33 cellular contexts compared by ENCODE assay signal in genomic region chr11:43270468-43270867, GRCh38.
"Had no signal": no experiment of that assay in that cellular context is flagged by ENCODE, and none has a peak within 500 bp of the region (broad histone marks: within the 10 kb centered on the region; RNA-seq: fewer than 3 reads in every experiment).

No MANE protein-coding gene starts in this region.

- H3K36me3 ChIP-seq: adrenal gland, esophagus muscularis mucosa, gastrocnemius medialis, heart right ventricle had no signal

- H3K4me3 ChIP-seq: adrenal gland, body of pancreas, esophagus muscularis mucosa, gastrocnemius medialis, heart right ventricle had no signal

- H3K9me3 ChIP-seq: adrenal gland, body of pancreas, esophagus muscularis mucosa, gastrocnemius medialis had no signal

- H3K4me1 ChIP-seq: foreskin keratinocyte had no signal

- H3K36me3 Mint-ChIP-seq: activated CD4-positive, alpha-beta memory T cell treated with anti-CD3 and anti-CD28 coated beads for 36 hours; activated CD8-positive, alpha-beta memory T cell treated with anti-CD3 and anti-CD28 coated beads, Interleukin-2, amount 10 ng/mL, durations not matched to agents 7 days and 5 days; activated naive CD4-positive, alpha-beta T cell treated with anti-CD3 and anti-CD28 coated beads, Interleukin-2, amount 50 U/mL, for 24 hours; activated naive CD8-positive, alpha-beta T cell treated with anti-CD3 and anti-CD28 coated beads for 36 hours had no signal

- H3K27me3 ChIP-seq: adrenal gland, body of pancreas, foreskin keratinocyte, gastrocnemius medialis, heart right ventricle had no signal

- H3K27ac ChIP-seq: adrenal gland, body of pancreas, esophagus muscularis mucosa, foreskin keratinocyte, gastrocnemius medialis had no signal

- DNase-seq: activated CD4-positive, alpha-beta memory T cell treated with anti-CD3 and anti-CD28 coated beads for 36 hours; activated CD4-positive, alpha-beta T cell treated with anti-CD3 and anti-CD28 coated beads for 36 hours; activated CD4-positive, alpha-beta T cell treated with anti-CD3 and anti-CD28 coated beads, Interleukin-2, amount 10 ng/mL, durations not matched to agents 24 days and 14 days; activated CD4-positive, CD25-positive, alpha-beta regulatory T cell; activated CD4-positive, CD25-positive, alpha-beta regulatory T cell treated with anti-CD3 and anti-CD28 coated beads, Interleukin-2, amount 50 U/mL, for 72 hours; activated CD8-positive, alpha-beta memory T cell treated with anti-CD3 and anti-CD28 coated beads, Interleukin-2, amount 10 ng/mL, durations not matched to agents 7 days and 5 days; activated CD8-positive, alpha-beta memory T cell treated with anti-CD3 and anti-CD28 coated beads, Interleukin-2, amount 50 U/mL, for 4 hours; activated CD8-positive, alpha-beta T cell treated with anti-CD3 and anti-CD28 coated beads, Interleukin-2, amount 10 ng/mL, durations not matched to agents 7 days and 5 days; activated effector memory CD4-positive, alpha-beta T cell treated with anti-CD3 and anti-CD28 coated beads, Interleukin-2, amount 50 U/mL, for 16 hours; activated naive CD4-positive, alpha-beta T cell treated with anti-CD3 and anti-CD28 coated beads for 36 hours; activated naive CD8-positive, alpha-beta T cell treated with anti-CD3 and anti-CD28 coated beads for 36 hours; activated naive CD8-positive, alpha-beta T cell treated with anti-CD3 and anti-CD28 coated beads, Interleukin-2, amount 50 U/mL, for 24 hours; activated T-cell treated with anti-CD3 and anti-CD28 coated beads, Interleukin-2, amount 50 U/mL, for 1 hour; activated T-cell treated with anti-CD3 and anti-CD28 coated beads, Interleukin-2, amount 50 U/mL, for 48 hours; adrenal gland; amygdala; aorta; body of pancreas; caudate nucleus; cortex of kidney; dermis blood vessel endothelial cell; effector CD4-positive, alpha-beta T cell; effector memory CD8-positive, alpha-beta T cell; erythroblast; foreskin keratinocyte; gastrocnemius medialis; heart right ventricle; T-helper 2 cell had no signal

- H3K4me1 Mint-ChIP-seq: activated CD4-positive, alpha-beta T cell treated with anti-CD3 and anti-CD28 coated beads for 36 hours; activated naive CD4-positive, alpha-beta T cell treated with anti-CD3 and anti-CD28 coated beads, Interleukin-2, amount 50 U/mL, for 24 hours; activated naive CD8-positive, alpha-beta T cell treated with anti-CD3 and anti-CD28 coated beads for 36 hours; activated naive CD8-positive, alpha-beta T cell treated with anti-CD3 and anti-CD28 coated beads, Interleukin-2, amount 50 U/mL, for 24 hours had no signal

- ATAC-seq: activated CD4-positive, alpha-beta T cell treated with anti-CD3 and anti-CD28 coated beads for 36 hours; activated CD8-positive, alpha-beta memory T cell treated with anti-CD3 and anti-CD28 coated beads, Interleukin-2, amount 10 ng/mL, durations not matched to agents 7 days and 5 days; activated CD8-positive, alpha-beta T cell treated with anti-CD3 and anti-CD28 coated beads, Interleukin-2, amount 10 ng/mL, durations not matched to agents 7 days and 5 days; activated naive CD8-positive, alpha-beta T cell treated with anti-CD3 and anti-CD28 coated beads, Interleukin-2, amount 50 U/mL, for 24 hours; body of pancreas; effector memory CD8-positive, alpha-beta T cell; foreskin keratinocyte; gastrocnemius medialis; heart right ventricle had no signal

- H3K9me3 Mint-ChIP-seq: activated CD4-positive, alpha-beta T cell treated with anti-CD3 and anti-CD28 coated beads, Interleukin-2, amount 10 ng/mL, durations not matched to agents 24 days and 14 days; activated naive CD4-positive, alpha-beta T cell treated with anti-CD3 and anti-CD28 coated beads, Interleukin-2, amount 50 U/mL, for 24 hours; activated naive CD8-positive, alpha-beta T cell treated with anti-CD3 and anti-CD28 coated beads, Interleukin-2, amount 50 U/mL, for 24 hours; activated T-helper 1 cell treated with anti-CD3 and anti-CD28 coated beads, Interleukin-12 subunit alpha, Interleukin-12 subunit beta, Interleukin-2, Interleukin-4 antibody, amounts not matched to agents 30 ng/mL and 10 ng/mL and 1 ng/mL, durations not matched to agents 14 hours and 24 hours and 36 hours; activated T-helper 2 cell treated with anti-CD3 and anti-CD28 coated beads, Interferon-gamma antibody, Interleukin-2, Interleukin-4, amounts not matched to agents 10 μg/mL and 5 μg/mL and 100 μg/mL, durations not matched to agents 14 hours and 24 hours and 36 hours had no signal

- H3K27me3 Mint-ChIP-seq: activated CD4-positive, alpha-beta T cell treated with anti-CD3 and anti-CD28 coated beads, Interleukin-2, amount 10 ng/mL, durations not matched to agents 24 days and 14 days; activated CD8-positive, alpha-beta memory T cell treated with anti-CD3 and anti-CD28 coated beads, Interleukin-2, amount 10 ng/mL, durations not matched to agents 7 days and 5 days had no signal

- FAIRE-seq: colon had no signal

- H3K27ac Mint-ChIP-seq: activated CD4-positive, alpha-beta memory T cell treated with anti-CD3 and anti-CD28 coated beads for 36 hours; activated CD4-positive, alpha-beta T cell treated with anti-CD3 and anti-CD28 coated beads for 36 hours; activated CD4-positive, alpha-beta T cell treated with anti-CD3 and anti-CD28 coated beads, Interleukin-2, amount 10 ng/mL, durations not matched to agents 24 days and 14 days; activated CD8-positive, alpha-beta memory T cell treated with anti-CD3 and anti-CD28 coated beads, Interleukin-2, amount 10 ng/mL, durations not matched to agents 7 days and 5 days; activated CD8-positive, alpha-beta T cell treated with anti-CD3 and anti-CD28 coated beads, Interleukin-2, amount 10 ng/mL, durations not matched to agents 7 days and 5 days; activated naive CD4-positive, alpha-beta T cell treated with anti-CD3 and anti-CD28 coated beads for 36 hours; activated naive CD4-positive, alpha-beta T cell treated with anti-CD3 and anti-CD28 coated beads, Interleukin-2, amount 50 U/mL, for 24 hours; activated naive CD8-positive, alpha-beta T cell treated with anti-CD3 and anti-CD28 coated beads for 36 hours; activated naive CD8-positive, alpha-beta T cell treated with anti-CD3 and anti-CD28 coated beads, Interleukin-2, amount 50 U/mL, for 24 hours; activated T-helper 1 cell treated with anti-CD3 and anti-CD28 coated beads, Interleukin-12 subunit alpha, Interleukin-12 subunit beta, Interleukin-2, Interleukin-4 antibody, amounts not matched to agents 30 ng/mL and 10 ng/mL and 1 ng/mL, durations not matched to agents 14 hours and 24 hours and 36 hours; activated T-helper 2 cell treated with anti-CD3 and anti-CD28 coated beads, Interferon-gamma antibody, Interleukin-2, Interleukin-4, amounts not matched to agents 10 μg/mL and 5 μg/mL and 100 μg/mL, durations not matched to agents 14 hours and 24 hours and 36 hours; effector memory CD8-positive, alpha-beta T cell had no signal

- H3K4me3 Mint-ChIP-seq: activated CD4-positive, alpha-beta memory T cell treated with anti-CD3 and anti-CD28 coated beads for 36 hours; activated CD4-positive, alpha-beta T cell treated with anti-CD3 and anti-CD28 coated beads for 36 hours; activated CD4-positive, alpha-beta T cell treated with anti-CD3 and anti-CD28 coated beads, Interleukin-2, amount 10 ng/mL, durations not matched to agents 24 days and 14 days; activated CD8-positive, alpha-beta memory T cell treated with anti-CD3 and anti-CD28 coated beads, Interleukin-2, amount 10 ng/mL, durations not matched to agents 7 days and 5 days; activated CD8-positive, alpha-beta T cell treated with anti-CD3 and anti-CD28 coated beads, Interleukin-2, amount 10 ng/mL, durations not matched to agents 7 days and 5 days; activated naive CD4-positive, alpha-beta T cell treated with anti-CD3 and anti-CD28 coated beads for 36 hours; activated naive CD4-positive, alpha-beta T cell treated with anti-CD3 and anti-CD28 coated beads, Interleukin-2, amount 50 U/mL, for 24 hours; activated naive CD8-positive, alpha-beta T cell treated with anti-CD3 and anti-CD28 coated beads for 36 hours; activated naive CD8-positive, alpha-beta T cell treated with anti-CD3 and anti-CD28 coated beads, Interleukin-2, amount 50 U/mL, for 24 hours; activated T-helper 1 cell treated with anti-CD3 and anti-CD28 coated beads, Interleukin-12 subunit alpha, Interleukin-12 subunit beta, Interleukin-2, Interleukin-4 antibody, amounts not matched to agents 30 ng/mL and 10 ng/mL and 1 ng/mL, durations not matched to agents 14 hours and 24 hours and 36 hours; effector memory CD8-positive, alpha-beta T cell had no signal
